In the genomic region with DNA sequence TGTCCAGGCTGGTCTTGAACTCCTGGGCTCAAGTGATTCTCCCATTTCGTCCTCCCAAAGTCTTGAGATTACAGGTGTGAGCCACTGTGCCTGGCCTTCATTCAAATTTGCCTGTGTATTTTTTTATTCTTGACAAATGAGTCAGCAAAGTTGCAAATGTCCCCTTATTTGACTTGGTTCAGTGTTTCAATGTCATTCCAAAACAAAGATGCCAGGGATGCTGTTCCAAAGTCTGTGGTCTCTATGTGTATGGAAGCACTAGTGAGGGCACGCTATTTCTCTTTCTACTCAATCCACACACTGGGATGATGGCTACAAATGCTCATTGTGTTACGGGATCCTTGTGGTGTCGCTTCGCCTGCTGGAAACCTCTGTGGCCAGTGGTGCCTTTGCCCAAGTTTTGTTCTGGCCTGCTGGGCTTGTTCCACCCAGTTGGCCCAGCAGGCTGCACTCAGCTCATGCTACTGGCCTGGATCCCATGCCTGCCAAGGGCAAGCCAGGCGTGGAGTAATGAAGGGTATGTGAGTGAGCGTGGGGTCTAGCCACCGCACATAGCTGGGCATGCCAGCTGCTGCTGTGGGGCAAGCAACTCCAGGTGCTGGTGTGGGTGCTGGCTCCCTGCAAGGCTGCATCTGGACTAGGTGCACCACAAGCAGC, we compare ENCODE assay signal across 2 cellular contexts.
TF ChIP-seq lines count a peak whose summit lies in the region.

No MANE protein-coding gene starts in this region.

TF ChIP-seq in GM23338, 12 proteins besides CTCF, POLR2A, EP300 and RAD21:
- no peak for TF ChIP-seq POLR2AphosphoS5 (IDR thresholded peaks at IDR 0.05; ENCODE audit: low read depth)
- TF ChIP-seq EZH2 (IDR thresholded peaks at IDR 0.05; ENCODE audit: low read depth, unreplicated experiment): no peak
- no peak for TF ChIP-seq ZNF462 (CRISPR knock-in tag; IDR thresholded peaks at IDR 0.05)
- no peak for TF ChIP-seq ZNF331 (CRISPR knock-in tag; IDR thresholded peaks at IDR 0.05; ENCODE audit: low read depth)
- TF ChIP-seq ETS1 (IDR thresholded peaks at IDR 0.05): no peak

TF ChIP-seq in HepG2, 621 proteins besides CTCF, POLR2A, EP300 and RAD21:
- TF ChIP-seq ZNF256 (CRISPR knock-in tag; conservative IDR thresholded peaks at IDR 0.05) (no peak), ZBTB7B (CRISPR knock-in tag; IDR thresholded peaks at IDR 0.05) (no peak), NFRKB (IDR thresholded peaks at IDR 0.05) (no peak), ZNF260 (CRISPR knock-in tag; IDR thresholded peaks at IDR 0.05; ENCODE audit: borderline replicate concordance, low read depth) (no peak), RBM39 (IDR thresholded peaks at IDR 0.05; ENCODE audit: low read depth, low read length, poor library complexity, severe bottlenecking) (no peak), SP2 (CRISPR knock-in tag; IDR thresholded peaks at IDR 0.05) (no peak), ZNF605 (CRISPR knock-in tag; IDR thresholded peaks at IDR 0.05) (no peak), E2F2 (CRISPR knock-in tag; IDR thresholded peaks at IDR 0.05; ENCODE audit: borderline replicate concordance) (no peak), TCF7L2 (IDR thresholded peaks at IDR 0.05; ENCODE audit: low read depth, low read length) (no peak), MEIS1 (CRISPR knock-in tag; IDR thresholded peaks at IDR 0.05; ENCODE audit: borderline replicate concordance) (no peak), ZNF576 (CRISPR knock-in tag; IDR thresholded peaks at IDR 0.05) (no peak), ZNF800 (CRISPR knock-in tag; IDR thresholded peaks at IDR 0.05) (no peak), ZEB1 (IDR thresholded peaks at IDR 0.05; ENCODE audit: insufficient replicate concordance, low read depth) (no peak)
- TF ChIP-seq, protein P1, sequence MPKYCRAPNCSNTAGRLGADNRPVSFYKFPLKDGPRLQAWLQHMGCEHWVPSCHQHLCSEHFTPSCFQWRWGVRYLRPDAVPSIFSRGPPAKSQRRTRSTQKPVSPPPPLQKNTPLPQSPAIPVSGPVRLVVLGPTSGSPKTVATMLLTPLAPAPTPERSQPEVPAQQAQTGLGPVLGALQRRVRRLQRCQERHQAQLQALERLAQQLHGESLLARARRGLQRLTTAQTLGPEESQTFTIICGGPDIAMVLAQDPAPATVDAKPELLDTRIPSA (CRISPR knock-in tag; IDR thresholded peaks at IDR 0.05; ENCODE audit: borderline replicate concordance): no peak
